18 cellular contexts compared by ENCODE assay signal in the genomic region with DNA sequence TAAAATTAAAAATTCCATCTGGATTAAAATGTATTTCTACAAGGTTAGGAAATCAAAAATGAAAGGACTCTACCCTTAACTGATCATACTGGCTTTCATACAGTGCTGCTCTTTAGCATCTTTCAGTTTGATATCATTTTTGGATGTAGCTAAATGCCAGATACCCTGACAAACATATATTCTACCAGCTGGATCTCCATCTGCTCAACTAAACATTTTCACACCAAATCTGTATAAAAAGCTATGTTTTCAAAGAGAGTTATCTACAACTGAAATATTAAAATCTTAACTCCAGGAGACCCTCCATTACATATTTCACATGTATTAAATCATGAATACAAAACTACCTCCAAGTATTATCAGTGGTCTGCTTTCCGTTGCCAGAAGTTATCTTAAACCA.
"Had no signal": no experiment of that assay in that cellular context is flagged by ENCODE, and none has a peak within 500 bp of the region (broad histone marks: within the 10 kb centered on the region; RNA-seq: fewer than 3 reads in every experiment).

No MANE protein-coding gene starts in this region.

- DNase-seq: KBM-7, MG63, NCI-H1092, NCI-H1105 treated with DMSO at 0.1 percent for 48 hours, NCI-H1417 treated with DMSO at 0.1 percent for 48 hours, NCI-H146, NCI-H187 treated with DMSO at 0.1 percent for 48 hours, NCI-H2029 treated with DMSO at 0.1 percent for 48 hours, NCI-H2171 treated with DMSO at 0.1 percent for 48 hours, NCI-H2227 treated with DMSO at 0.1 percent for 48 hours, NCI-H510A, NCI-H524 treated with DMSO at 0.1 percent for 48 hours, NCI-H69, NCI-H774, Right ventricle myocardium superior, RPMI8226, SIG-M5 had no signal

- FAIRE-seq: RCC 7860 had no signal
